In the genomic region with DNA sequence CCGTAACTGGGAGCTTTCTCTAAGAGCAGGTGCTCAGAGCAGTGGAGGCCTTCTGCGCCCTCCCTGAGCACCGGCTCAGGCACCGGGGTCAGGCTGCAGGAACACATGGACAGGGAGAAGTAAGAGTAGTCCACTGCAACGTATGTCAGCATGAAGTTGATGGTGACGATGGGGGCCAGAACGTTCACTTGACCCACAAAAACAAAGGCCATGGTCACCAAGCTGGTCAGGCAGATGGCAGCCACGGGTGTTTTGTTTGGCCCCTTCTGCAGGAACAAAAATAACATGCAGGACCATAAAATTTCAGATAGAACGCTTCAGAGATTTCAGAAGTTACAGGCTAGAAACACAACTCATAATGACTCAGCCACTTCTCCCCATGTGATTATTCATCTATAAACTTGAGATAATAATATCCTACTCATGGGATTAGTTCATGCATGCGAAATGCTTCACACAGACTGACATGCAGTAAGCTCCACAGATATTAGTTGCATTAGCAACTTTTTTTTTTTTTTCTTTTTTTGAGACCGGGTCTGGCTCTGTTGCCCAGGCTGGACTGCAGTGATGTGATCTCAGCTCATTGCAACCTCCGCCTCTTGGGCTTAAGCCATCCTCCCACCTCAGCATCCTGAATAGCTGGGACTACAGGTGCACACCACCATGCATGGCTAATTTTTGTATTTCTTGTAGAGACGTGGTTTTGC, we compare ENCODE assay signal across 1 cellular context.
TF ChIP-seq lines count a peak whose summit lies in the region.

No MANE protein-coding gene starts in this region.

TF ChIP-seq in GM12878, 131 proteins besides CTCF, POLR2A, EP300 and RAD21 (continued from another document):
- TF ChIP-seq, protein P1, sequence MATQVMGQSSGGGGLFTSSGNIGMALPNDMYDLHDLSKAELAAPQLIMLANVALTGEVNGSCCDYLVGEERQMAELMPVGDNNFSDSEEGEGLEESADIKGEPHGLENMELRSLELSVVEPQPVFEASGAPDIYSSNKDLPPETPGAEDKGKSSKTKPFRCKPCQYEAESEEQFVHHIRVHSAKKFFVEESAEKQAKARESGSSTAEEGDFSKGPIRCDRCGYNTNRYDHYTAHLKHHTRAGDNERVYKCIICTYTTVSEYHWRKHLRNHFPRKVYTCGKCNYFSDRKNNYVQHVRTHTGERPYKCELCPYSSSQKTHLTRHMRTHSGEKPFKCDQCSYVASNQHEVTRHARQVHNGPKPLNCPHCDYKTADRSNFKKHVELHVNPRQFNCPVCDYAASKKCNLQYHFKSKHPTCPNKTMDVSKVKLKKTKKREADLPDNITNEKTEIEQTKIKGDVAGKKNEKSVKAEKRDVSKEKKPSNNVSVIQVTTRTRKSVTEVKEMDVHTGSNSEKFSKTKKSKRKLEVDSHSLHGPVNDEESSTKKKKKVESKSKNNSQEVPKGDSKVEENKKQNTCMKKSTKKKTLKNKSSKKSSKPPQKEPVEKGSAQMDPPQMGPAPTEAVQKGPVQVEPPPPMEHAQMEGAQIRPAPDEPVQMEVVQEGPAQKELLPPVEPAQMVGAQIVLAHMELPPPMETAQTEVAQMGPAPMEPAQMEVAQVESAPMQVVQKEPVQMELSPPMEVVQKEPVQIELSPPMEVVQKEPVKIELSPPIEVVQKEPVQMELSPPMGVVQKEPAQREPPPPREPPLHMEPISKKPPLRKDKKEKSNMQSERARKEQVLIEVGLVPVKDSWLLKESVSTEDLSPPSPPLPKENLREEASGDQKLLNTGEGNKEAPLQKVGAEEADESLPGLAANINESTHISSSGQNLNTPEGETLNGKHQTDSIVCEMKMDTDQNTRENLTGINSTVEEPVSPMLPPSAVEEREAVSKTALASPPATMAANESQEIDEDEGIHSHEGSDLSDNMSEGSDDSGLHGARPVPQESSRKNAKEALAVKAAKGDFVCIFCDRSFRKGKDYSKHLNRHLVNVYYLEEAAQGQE (IDR thresholded peaks at IDR 0.05; ENCODE audit: low read depth, low read length), result no peak
- peak in 1 of 2 experiments; percentile 33; a peak in 1 of 4 replicates for TF ChIP-seq SRF (IDR thresholded peaks at IDR 0.05; ENCODE audit: low read depth in 2 of 2, low read length in 2 of 2)
- TF ChIP-seq, protein P2, sequence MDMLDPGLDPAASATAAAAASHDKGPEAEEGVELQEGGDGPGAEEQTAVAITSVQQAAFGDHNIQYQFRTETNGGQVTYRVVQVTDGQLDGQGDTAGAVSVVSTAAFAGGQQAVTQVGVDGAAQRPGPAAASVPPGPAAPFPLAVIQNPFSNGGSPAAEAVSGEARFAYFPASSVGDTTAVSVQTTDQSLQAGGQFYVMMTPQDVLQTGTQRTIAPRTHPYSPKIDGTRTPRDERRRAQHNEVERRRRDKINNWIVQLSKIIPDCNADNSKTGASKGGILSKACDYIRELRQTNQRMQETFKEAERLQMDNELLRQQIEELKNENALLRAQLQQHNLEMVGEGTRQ (IDR thresholded peaks at IDR 0.05; ENCODE audit: borderline replicate concordance, low read depth, low read length), result no peak; the same call in 1 of the 2 replicates
- TF ChIP-seq, protein P3, sequence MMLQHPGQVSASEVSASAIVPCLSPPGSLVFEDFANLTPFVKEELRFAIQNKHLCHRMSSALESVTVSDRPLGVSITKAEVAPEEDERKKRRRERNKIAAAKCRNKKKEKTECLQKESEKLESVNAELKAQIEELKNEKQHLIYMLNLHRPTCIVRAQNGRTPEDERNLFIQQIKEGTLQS (IDR thresholded peaks at IDR 0.05; ENCODE audit: borderline replicate concordance, extremely low read depth, low read depth, low read length), result no peak
- peak; percentile 41; the same call in 1 of the 2 replicates for TF ChIP-seq SMAD5 (IDR thresholded peaks at IDR 0.05; ENCODE audit: low read depth)
- TF ChIP-seq, protein P4, sequence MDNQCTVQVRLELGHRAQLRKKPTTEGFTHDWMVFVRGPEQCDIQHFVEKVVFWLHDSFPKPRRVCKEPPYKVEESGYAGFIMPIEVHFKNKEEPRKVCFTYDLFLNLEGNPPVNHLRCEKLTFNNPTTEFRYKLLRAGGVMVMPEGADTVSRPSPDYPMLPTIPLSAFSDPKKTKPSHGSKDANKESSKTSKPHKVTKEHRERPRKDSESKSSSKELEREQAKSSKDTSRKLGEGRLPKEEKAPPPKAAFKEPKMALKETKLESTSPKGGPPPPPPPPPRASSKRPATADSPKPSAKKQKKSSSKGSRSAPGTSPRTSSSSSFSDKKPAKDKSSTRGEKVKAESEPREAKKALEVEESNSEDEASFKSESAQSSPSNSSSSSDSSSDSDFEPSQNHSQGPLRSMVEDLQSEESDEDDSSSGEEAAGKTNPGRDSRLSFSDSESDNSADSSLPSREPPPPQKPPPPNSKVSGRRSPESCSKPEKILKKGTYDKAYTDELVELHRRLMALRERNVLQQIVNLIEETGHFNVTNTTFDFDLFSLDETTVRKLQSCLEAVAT (IDR thresholded peaks at IDR 0.05), result peak; percentile 52; the same call in 1 of the 2 replicates
- TF ChIP-seq EED (IDR thresholded peaks at IDR 0.05; ENCODE audit: low read depth), result no peak
- TF ChIP-seq RUNX3 (IDR thresholded peaks at IDR 0.05; ENCODE audit: low read length), result peak; percentile 74
- TF ChIP-seq DPF2 (IDR thresholded peaks at IDR 0.05), result no peak
- no peak for TF ChIP-seq GATAD2B (conservative IDR thresholded peaks at IDR 0.05; ENCODE audit: low read depth)
- TF ChIP-seq SMAD1 (IDR thresholded peaks at IDR 0.05; ENCODE audit: low read depth, partially characterized antibody), result no peak
- TF ChIP-seq TBL1XR1 (IDR thresholded peaks at IDR 0.05; ENCODE audit: low read depth, low read length), result peak; percentile 59; the same call in 1 of the 2 replicates
- TF ChIP-seq IRF4 (IDR thresholded peaks at IDR 0.05; ENCODE audit: low read depth, low read length), result no peak; the same call in 1 of the 2 replicates
- no peak for TF ChIP-seq SIX5 (IDR thresholded peaks at IDR 0.05; ENCODE audit: low read depth, low read length, severe bottlenecking)
- no peak for TF ChIP-seq RELA (IDR thresholded peaks at IDR 0.05; ENCODE audit: borderline replicate concordance, partially characterized antibody)
- TF ChIP-seq HCFC1 (IDR thresholded peaks at IDR 0.05; ENCODE audit: low read length), result no peak
- TF ChIP-seq, protein P5, sequence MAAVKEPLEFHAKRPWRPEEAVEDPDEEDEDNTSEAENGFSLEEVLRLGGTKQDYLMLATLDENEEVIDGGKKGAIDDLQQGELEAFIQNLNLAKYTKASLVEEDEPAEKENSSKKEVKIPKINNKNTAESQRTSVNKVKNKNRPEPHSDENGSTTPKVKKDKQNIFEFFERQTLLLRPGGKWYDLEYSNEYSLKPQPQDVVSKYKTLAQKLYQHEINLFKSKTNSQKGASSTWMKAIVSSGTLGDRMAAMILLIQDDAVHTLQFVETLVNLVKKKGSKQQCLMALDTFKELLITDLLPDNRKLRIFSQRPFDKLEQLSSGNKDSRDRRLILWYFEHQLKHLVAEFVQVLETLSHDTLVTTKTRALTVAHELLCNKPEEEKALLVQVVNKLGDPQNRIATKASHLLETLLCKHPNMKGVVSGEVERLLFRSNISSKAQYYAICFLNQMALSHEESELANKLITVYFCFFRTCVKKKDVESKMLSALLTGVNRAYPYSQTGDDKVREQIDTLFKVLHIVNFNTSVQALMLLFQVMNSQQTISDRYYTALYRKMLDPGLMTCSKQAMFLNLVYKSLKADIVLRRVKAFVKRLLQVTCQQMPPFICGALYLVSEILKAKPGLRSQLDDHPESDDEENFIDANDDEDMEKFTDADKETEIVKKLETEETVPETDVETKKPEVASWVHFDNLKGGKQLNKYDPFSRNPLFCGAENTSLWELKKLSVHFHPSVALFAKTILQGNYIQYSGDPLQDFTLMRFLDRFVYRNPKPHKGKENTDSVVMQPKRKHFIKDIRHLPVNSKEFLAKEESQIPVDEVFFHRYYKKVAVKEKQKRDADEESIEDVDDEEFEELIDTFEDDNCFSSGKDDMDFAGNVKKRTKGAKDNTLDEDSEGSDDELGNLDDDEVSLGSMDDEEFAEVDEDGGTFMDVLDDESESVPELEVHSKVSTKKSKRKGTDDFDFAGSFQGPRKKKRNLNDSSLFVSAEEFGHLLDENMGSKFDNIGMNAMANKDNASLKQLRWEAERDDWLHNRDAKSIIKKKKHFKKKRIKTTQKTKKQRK (IDR thresholded peaks at IDR 0.05; ENCODE audit: low read depth, low read length), result no peak
- TF ChIP-seq ZNF24 (IDR thresholded peaks at IDR 0.05), result no peak
- peak; percentile 92 for TF ChIP-seq FOXM1 (IDR thresholded peaks at IDR 0.05; ENCODE audit: low read depth, low read length)
- TF ChIP-seq ZNF217 (IDR thresholded peaks at IDR 0.05), result peak; percentile 66; the same call in 1 of the 2 replicates
- TF ChIP-seq, protein P6, sequence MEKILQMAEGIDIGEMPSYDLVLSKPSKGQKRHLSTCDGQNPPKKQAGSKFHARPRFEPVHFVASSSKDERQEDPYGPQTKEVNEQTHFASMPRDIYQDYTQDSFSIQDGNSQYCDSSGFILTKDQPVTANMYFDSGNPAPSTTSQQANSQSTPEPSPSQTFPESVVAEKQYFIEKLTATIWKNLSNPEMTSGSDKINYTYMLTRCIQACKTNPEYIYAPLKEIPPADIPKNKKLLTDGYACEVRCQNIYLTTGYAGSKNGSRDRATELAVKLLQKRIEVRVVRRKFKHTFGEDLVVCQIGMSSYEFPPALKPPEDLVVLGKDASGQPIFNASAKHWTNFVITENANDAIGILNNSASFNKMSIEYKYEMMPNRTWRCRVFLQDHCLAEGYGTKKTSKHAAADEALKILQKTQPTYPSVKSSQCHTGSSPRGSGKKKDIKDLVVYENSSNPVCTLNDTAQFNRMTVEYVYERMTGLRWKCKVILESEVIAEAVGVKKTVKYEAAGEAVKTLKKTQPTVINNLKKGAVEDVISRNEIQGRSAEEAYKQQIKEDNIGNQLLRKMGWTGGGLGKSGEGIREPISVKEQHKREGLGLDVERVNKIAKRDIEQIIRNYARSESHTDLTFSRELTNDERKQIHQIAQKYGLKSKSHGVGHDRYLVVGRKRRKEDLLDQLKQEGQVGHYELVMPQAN (conservative IDR thresholded peaks at IDR 0.05), result no peak
- no peak for TF ChIP-seq SP1 (IDR thresholded peaks at IDR 0.05; ENCODE audit: low read depth, low read length)
- peak; percentile 56; the same call in 1 of the 2 replicates for TF ChIP-seq ZNF384 (IDR thresholded peaks at IDR 0.05; ENCODE audit: borderline replicate concordance, low read depth, low read length)
